ENCODE assay signal across 29 cellular contexts in the genomic region with DNA sequence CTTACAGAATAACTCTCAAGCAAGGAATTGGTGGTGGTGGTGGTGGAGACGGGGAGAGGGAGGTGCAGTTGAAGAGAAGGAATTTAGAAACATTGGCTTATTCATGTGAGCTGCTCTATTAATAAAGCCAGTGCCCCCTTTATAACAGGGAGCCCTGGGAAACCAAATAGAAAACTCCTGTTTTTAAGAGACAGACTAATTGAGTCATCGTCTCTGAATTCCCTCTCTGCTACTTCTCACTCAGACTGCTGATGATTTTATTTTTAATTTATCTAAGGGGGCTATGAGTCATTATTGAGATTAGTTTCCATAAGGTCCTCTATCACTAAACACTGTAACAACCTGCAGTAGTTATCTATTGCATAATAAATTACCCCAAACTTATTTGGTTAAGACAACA.
DNase-seq lines count a peak whose midpoint lies in the region; ATAC-seq, FAIRE-seq and TF ChIP-seq lines count a peak whose summit lies in the region.
"Had no signal": no experiment of that assay in that cellular context is flagged by ENCODE, and none has a peak within 500 bp of the region (broad histone marks: within the 10 kb centered on the region; RNA-seq: fewer than 3 reads in every experiment).

No MANE protein-coding gene starts in this region.

- no peak overlapping the region for H3K9ac ChIP-seq in HepG2 (ENCODE audit: insufficient read depth, low read depth, low read length)
- H3K9ac ChIP-seq: BLaER1 treated with 17β-estradiol and CSF1 and Interleukin-3, amounts not matched to agents 10 nM and 100 nM; parathyroid adenoma had no signal

- no peaks in the 10 kb centered on the region for H3K9me3 Mint-ChIP-seq in immature natural killer cell
- H3K9me3 Mint-ChIP-seq: activated CD4-positive, alpha-beta memory T cell treated with anti-CD3 and anti-CD28 coated beads, Interleukin-2, amount 10 ng/mL, durations not matched to agents 7 days and 5 days; nephron had no signal

- H3K27me3 Mint-ChIP-seq in immature natural killer cell (ENCODE audit: low read depth in 3 of 3), result peaks cover 0 to 9% (median 0%) of the 10 kb centered on the region in 3 donors

- no peaks in the 10 kb centered on the region for H3K4me1 Mint-ChIP-seq in immature natural killer cell
- H3K4me1 Mint-ChIP-seq: activated B cell treated with CpG ODN at 0.5 μM for 24 hours; activated CD4-positive, alpha-beta memory T cell treated with anti-CD3 and anti-CD28 coated beads, Interleukin-2, amount 10 ng/mL, durations not matched to agents 7 days and 5 days; mesothelial cell of epicardium had no signal

- in situ Hi-C loops in brain microvascular endothelial cell (cut with HindIII; ENCODE audit: low pct_ligation_motif_present, low sequenced_read_pairs) (no loop called here), HepG2 (cut with HindIII; ENCODE audit: extremely low pct_ligation_motif_present, low pct_unique_long_range_greater_than_20kb) (loop anchor here (25.0 kb wide), 1 partner anchor 509 kb away; no protein-coding TSS in a partner anchor)

- peak overlapping the region; percentile 54 for H3K27ac ChIP-seq in brain microvascular endothelial cell
- H3K27ac ChIP-seq in HepG2 (ENCODE audit: extremely low read length, insufficient read depth, low read length), result no peak overlapping the region
- H3K27ac ChIP-seq: BLaER1 treated with 17β-estradiol and CSF1 and Interleukin-3, amounts not matched to agents 10 nM and 100 nM; epithelial cell of prostate; parathyroid adenoma; right lobe of liver; SK-N-MC had no signal

- no peaks in the 10 kb centered on the region for H3K36me3 Mint-ChIP-seq in immature natural killer cell
- H3K36me3 Mint-ChIP-seq: mesothelial cell of epicardium, type B pancreatic cell had no signal

- TF ChIP-seq CTCF in AG04449 (IDR thresholded peaks at IDR 0.05; ENCODE audit: insufficient read depth, low read length, missing control alignments) (no peak), brain microvascular endothelial cell (IDR thresholded peaks at IDR 0.05; ENCODE audit: low read depth, low read length, missing control alignments) (no peak), HepG2 (CRISPR knock-in tag; IDR thresholded peaks at IDR 0.05) (no peak)

- BruUV-seq in HepG2 (replicated peaks; lab: Mats Ljungman, UMichigan), result no TSS peak

- POLR2A ChIA-PET in AG04449 (lab: Yijun Ruan, JAX) (no interaction called here), HepG2 (lab: Yijun Ruan, JAX) (no interaction called here)

- H3K27me3 ChIP-seq in brain microvascular endothelial cell (replicated peaks), result no peaks in the 10 kb centered on the region
- no peaks in the 10 kb centered on the region for H3K27me3 ChIP-seq in HepG2 (ENCODE audit: control insufficient read depth in 1 of 2, insufficient read depth in 2 of 2, low read length in 2 of 2)
- H3K27me3 ChIP-seq: BLaER1 treated with 17β-estradiol and CSF1 and Interleukin-3, amounts not matched to agents 10 nM and 100 nM; right lobe of liver had no signal

- no peak for TF ChIP-seq RAD21 in HepG2 (CRISPR knock-in tag; IDR thresholded peaks at IDR 0.05)

- no peaks in the 10 kb centered on the region for H3K4me1 ChIP-seq in HepG2 (ENCODE audit: insufficient read depth, low read length)
- H3K4me1 ChIP-seq: BLaER1 treated with 17β-estradiol and CSF1 and Interleukin-3, amounts not matched to agents 10 nM and 100 nM; parathyroid adenoma; right lobe of liver had no signal

- H3K36me3 ChIP-seq in brain microvascular endothelial cell (replicated peaks), result no peaks in the 10 kb centered on the region
- H3K36me3 ChIP-seq in HepG2 (replicated peaks in 1 of 2; ENCODE audit: control insufficient read depth in 1 of 2, insufficient read depth in 2 of 2, low read length in 2 of 2), result no peaks in the 10 kb centered on the region
- H3K36me3 ChIP-seq: BLaER1 treated with 17β-estradiol and CSF1 and Interleukin-3, amounts not matched to agents 10 nM and 100 nM; right lobe of liver had no signal

- H3K4me2 ChIP-seq in HepG2 (ENCODE audit: low read depth, low read length), result no peak overlapping the region
- H3K4me2 ChIP-seq: BLaER1 treated with 17β-estradiol and CSF1 and Interleukin-3, amounts not matched to agents 10 nM and 100 nM had no signal

- DNase-seq in AG04449 (ENCODE audit: low read depth, low spot score) (peak; percentile 36), HT1080 (ENCODE audit: low read depth) (peak; percentile 60), brain microvascular endothelial cell (peak; percentile 76), iris pigment epithelial cell (ENCODE audit: low read depth) (peak; percentile 69), HepG2 (ENCODE audit: low spot score) (no peak), HT-29 (ENCODE audit: low spot score) (no peak), immature natural killer cell (no peak)
- DNase-seq: 8988T; activated B cell treated with CpG ODN at 0.5 μM for 24 hours; activated CD4-positive, alpha-beta memory T cell treated with anti-CD3 and anti-CD28 coated beads, Interleukin-2, amount 10 ng/mL, durations not matched to agents 7 days and 5 days; activated gamma-delta T cell; activated T-cell treated with anti-CD3 and anti-CD28 coated beads for 4 hours; caudate nucleus; H7; KG1; NCI-H146; NCI-H524 treated with DMSO at 0.1 percent for 48 hours; right lobe of liver; RPMI8226; stimulated activated CD4-positive, alpha-beta T cell treated with anti-CD3 and anti-CD28 coated beads, Interleukin-15, amount 100 ng/mL, for 24 hours had no signal

- H3K4me3 Mint-ChIP-seq in immature natural killer cell, result no peak overlapping the region
- H3K4me3 Mint-ChIP-seq: activated B cell treated with CpG ODN at 0.5 μM for 24 hours; activated CD4-positive, alpha-beta memory T cell treated with anti-CD3 and anti-CD28 coated beads, Interleukin-2, amount 10 ng/mL, durations not matched to agents 7 days and 5 days; mesothelial cell of epicardium; nephron; type B pancreatic cell had no signal

- H3K4me3 ChIP-seq in AG04449 (ENCODE audit: low read depth, low read length) (no peak overlapping the region), brain microvascular endothelial cell (ENCODE audit: low read depth, low read length) (no peak overlapping the region), HepG2 (replicated peaks in 1 of 3; ENCODE audit: insufficient read depth in 1 of 3, low read depth in 2 of 3, low read length in 3 of 3) (no peak overlapping the region)
- H3K4me3 ChIP-seq: BLaER1 treated with 17β-estradiol and CSF1 and Interleukin-3, amounts not matched to agents 10 nM and 100 nM; right lobe of liver; SK-N-MC had no signal

- no peak overlapping the region for H3K27ac Mint-ChIP-seq in immature natural killer cell
- H3K27ac Mint-ChIP-seq: activated B cell treated with CpG ODN at 0.5 μM for 24 hours; activated CD4-positive, alpha-beta memory T cell treated with anti-CD3 and anti-CD28 coated beads, Interleukin-2, amount 10 ng/mL, durations not matched to agents 7 days and 5 days; mesothelial cell of epicardium; nephron; type B pancreatic cell had no signal

- H4K20me1 ChIP-seq in HepG2 (ENCODE audit: insufficient read depth, low read length), result no peaks in the 10 kb centered on the region
- H4K20me1 ChIP-seq: BLaER1 treated with 17β-estradiol and CSF1 and Interleukin-3, amounts not matched to agents 10 nM and 100 nM had no signal

- ATAC-seq in HepG2 (no peak), GM21526 (IDR thresholded peaks at IDR 0.05; ENCODE audit: low FRiP score, unreplicated experiment) (no peak)
- ATAC-seq: left lobe of liver, right lobe of liver had no signal

- 42% methylated on average over 2 of the region's 2 CpGs for WGBS in HepG2 (ENCODE audit: low lambda C conversion rate)

- CTCF ChIA-PET in AG04449 (lab: Yijun Ruan, JAX) (interaction anchor here (1.0 to 2.2 kb wide), 4 partner anchors 11 to 23 kb away, joined by 3 to 8 read pairs (median 3); no protein-coding TSS in a partner anchor), HepG2 (lab: Yijun Ruan, JAX; ENCODE audit: low intra/inter-chr PET ratio, low total read pairs) (no interaction called here)

- intact Hi-C loops in HepG2 (cut with micrococcal nuclease; ENCODE audit: unreplicated experiment), result no loop called here

- H2AFZ ChIP-seq in HepG2 (ENCODE audit: low read length), result no peak overlapping the region
- H2AFZ ChIP-seq: parathyroid adenoma had no signal

- TF ChIP-seq EP300 in HepG2 (IDR thresholded peaks at IDR 0.05; ENCODE audit: low read depth in 2 of 2, low read length in 2 of 2) (no peak), HepG2 (CRISPR knock-in tag; IDR thresholded peaks at IDR 0.05; ENCODE audit: borderline replicate concordance) (no peak)

- no peak for FAIRE-seq in HepG2 (lab: Jason Lieb, UNC)

- no peak for TF ChIP-seq POLR2A in HepG2 (IDR thresholded peaks at IDR 0.05; ENCODE audit: insufficient read depth in 1 of 2, low read depth in 2 of 2, low read length in 2 of 2)

- H3K79me2 ChIP-seq in HepG2 (ENCODE audit: insufficient read depth, low read length), result no peaks in the 10 kb centered on the region
- H3K79me2 ChIP-seq: parathyroid adenoma had no signal

- H3K9me3 ChIP-seq in HepG2 (ENCODE audit: low read length), result no peaks in the 10 kb centered on the region
- H3K9me3 ChIP-seq: right lobe of liver had no signal

TF ChIP-seq in HepG2, 621 proteins besides CTCF, POLR2A, EP300 and RAD21 (continues in another document):
- TF ChIP-seq, protein P1, sequence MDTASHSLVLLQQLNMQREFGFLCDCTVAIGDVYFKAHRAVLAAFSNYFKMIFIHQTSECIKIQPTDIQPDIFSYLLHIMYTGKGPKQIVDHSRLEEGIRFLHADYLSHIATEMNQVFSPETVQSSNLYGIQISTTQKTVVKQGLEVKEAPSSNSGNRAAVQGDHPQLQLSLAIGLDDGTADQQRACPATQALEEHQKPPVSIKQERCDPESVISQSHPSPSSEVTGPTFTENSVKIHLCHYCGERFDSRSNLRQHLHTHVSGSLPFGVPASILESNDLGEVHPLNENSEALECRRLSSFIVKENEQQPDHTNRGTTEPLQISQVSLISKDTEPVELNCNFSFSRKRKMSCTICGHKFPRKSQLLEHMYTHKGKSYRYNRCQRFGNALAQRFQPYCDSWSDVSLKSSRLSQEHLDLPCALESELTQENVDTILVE (CRISPR knock-in tag; IDR thresholded peaks at IDR 0.05), result no peak
- no peak for TF ChIP-seq ZNF605 (CRISPR knock-in tag; IDR thresholded peaks at IDR 0.05)
- no peak for TF ChIP-seq ZNF704 (CRISPR knock-in tag; IDR thresholded peaks at IDR 0.05; ENCODE audit: borderline replicate concordance)
- no peak for TF ChIP-seq NONO (IDR thresholded peaks at IDR 0.05)
- TF ChIP-seq NONO (CRISPR knock-in tag; conservative IDR thresholded peaks at IDR 0.05), result no peak
- no peak for TF ChIP-seq GPN1 (CRISPR knock-in tag; IDR thresholded peaks at IDR 0.05; ENCODE audit: borderline replicate concordance)
- TF ChIP-seq TARDBP (CRISPR knock-in tag; IDR thresholded peaks at IDR 0.05), result no peak

Comparison
In these comparisons a context has a peak if more than half of its experiments do, and no peak if none do; other contexts are left out.
1. DNase-seq: peak in AG04449 (single experiment), HT1080 (single experiment), brain microvascular endothelial cell (single experiment) and iris pigment epithelial cell (single experiment); none in HepG2 (single experiment), HT-29 (single experiment) and immature natural killer cell (0 of 3).